8 cellular contexts compared by ENCODE assay signal in the genomic region with DNA sequence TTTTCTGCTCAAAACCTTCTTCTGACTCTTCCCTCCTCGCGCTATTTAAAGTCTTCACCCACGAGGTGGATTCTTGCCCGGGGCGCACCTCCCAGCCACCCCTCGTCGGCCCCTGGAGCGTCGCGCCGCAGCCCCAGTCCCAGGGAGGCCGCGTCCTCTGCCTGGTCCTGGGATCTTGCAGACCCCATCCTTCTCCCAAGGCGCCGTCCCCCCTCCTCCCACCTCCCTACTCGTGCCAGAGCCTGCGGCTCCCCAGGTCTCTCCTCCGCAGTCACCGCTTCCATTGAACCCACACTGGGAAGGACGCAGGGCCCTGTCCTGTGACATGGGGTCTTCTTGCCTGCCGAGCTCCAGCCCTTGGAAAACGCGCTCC. TPM values are rescaled to one million over a fixed set of nuclear protein-coding genes. Genes with fewer than 3 reads are reported as not detected.
DNase-seq lines count a peak whose midpoint lies in the region; ATAC-seq, FAIRE-seq and TF ChIP-seq lines count a peak whose summit lies in the region.

No MANE protein-coding gene starts in this region.

- H3K4me1 ChIP-seq in A549 (no peaks in the 10 kb centered on the region), IMR-90 (ENCODE audit: control insufficient read depth, insufficient read depth, low read length) (peaks cover 3% of the 10 kb centered on the region; the same call in 1 of the 2 replicates), breast epithelium (no peaks in the 10 kb centered on the region)

- H3K18ac ChIP-seq in IMR-90 (ENCODE audit: low read depth, low read length): peak overlapping the region; percentile 74; the same call in 1 of the 2 replicates

- in situ Hi-C loops in IMR-90 (cut with MboI; ENCODE audit: low sequenced_read_pairs): no loop called here

- DNase-seq in A549 (ENCODE audit: low read depth in 1 of 2, low spot score in 1 of 2) (no peak), IMR-90 (no peak), breast epithelium (ENCODE audit: low spot score in 2 of 2) (no peak), kidney tubule cell (ENCODE audit: low spot score) (peak; percentile 10), GM12891 (ENCODE audit: insufficient read length, low spot score) (no peak), HEK293T (ENCODE audit: extremely low spot score) (no peak)
- DNase-seq in stimulated activated naive CD8-positive, alpha-beta T cell treated with anti-CD3 and anti-CD28 coated beads, Interleukin-15, amount 100 ng/mL, for 72 hours: no peak

- H3K79me1 ChIP-seq in IMR-90 (ENCODE audit: low read depth in 1 of 2, low read length in 2 of 2): peaks cover 30 to 32% of the 10 kb centered on the region in 2 experiments

- peak overlapping the region; percentile 90 for H3K23ac ChIP-seq in IMR-90 (ENCODE audit: low read depth, low read length)

- peak overlapping the region; percentile 98 for H3K9ac ChIP-seq in IMR-90 (ENCODE audit: low read depth, low read length)

- H4K5ac ChIP-seq in IMR-90 (ENCODE audit: low read depth, low read length): peak overlapping the region; percentile 40

- H3K27ac ChIP-seq in A549: no peak overlapping the region
- peak overlapping the region; percentile 96 for H3K27ac ChIP-seq in IMR-90 (ENCODE audit: insufficient read depth, low read length)
- peak overlapping the region; percentile 88 to 96 for H3K27ac ChIP-seq in breast epithelium

- TF ChIP-seq EP300 in A549 (IDR thresholded peaks at IDR 0.05): no peak

- H3K14ac ChIP-seq in IMR-90 (replicated peaks; ENCODE audit: low read depth, low read length): peak overlapping the region; percentile 92; the same call in 1 of the 2 replicates

- 0 out of 2 replicates have a peak overlapping the region, but pooled peaks have one; percentile 73 for H2AK5ac ChIP-seq in IMR-90 (ENCODE audit: low read depth, low read length)

- H3K9me1 ChIP-seq in IMR-90 (ENCODE audit: insufficient read depth, low read length): no peaks in the 10 kb centered on the region

- TF ChIP-seq CTCF in A549 (IDR thresholded peaks at IDR 0.05) (no peak), IMR-90 (conservative IDR thresholded peaks at IDR 0.05; ENCODE audit: low read depth, low read length) (no peak), breast epithelium (IDR thresholded peaks at IDR 0.05) (no peak)

- CTCF ChIA-PET in A549 (lab: Yijun Ruan, JAX): no interaction called here
- CTCF ChIA-PET in IMR-90 (lab: Yijun Ruan, JAX): interaction anchor here (0.6 kb wide), 1 partner anchor 420 kb away, joined by 3 read pairs; no protein-coding TSS in a partner anchor
- CTCF ChIA-PET in HEK293T (lab: Yijun Ruan, JAX): no interaction called here

- peak overlapping the region; percentile 70; the same call in 1 of the 2 replicates for H3K4ac ChIP-seq in IMR-90 (ENCODE audit: low read depth, low read length)

- peak overlapping the region; percentile 47 for H2AK9ac ChIP-seq in IMR-90 (replicated peaks; ENCODE audit: low read depth, low read length, poor library complexity)

- peak overlapping the region; percentile 93 to 94 for H4K8ac ChIP-seq in IMR-90 (ENCODE audit: low read depth in 2 of 2, low read length in 2 of 2)

- peaks cover 29% of the 10 kb centered on the region for H3K4me1 Mint-ChIP-seq in stimulated activated naive CD8-positive, alpha-beta T cell treated with anti-CD3 and anti-CD28 coated beads, Interleukin-15, amount 100 ng/mL, for 72 hours

- no peaks in the 10 kb centered on the region for H4K20me1 ChIP-seq in IMR-90 (ENCODE audit: insufficient read depth, low read length)

- ATAC-seq in A549 (no peak; a peak in 1 of 6 replicates), GM19351 (IDR thresholded peaks at IDR 0.05; ENCODE audit: unreplicated experiment) (peak; percentile 5), IMR-90 (ENCODE audit: low read depth) (peak; percentile 18)
- peak; percentile 12 for ATAC-seq in stimulated activated naive CD8-positive, alpha-beta T cell treated with anti-CD3 and anti-CD28 coated beads, Interleukin-15, amount 100 ng/mL, for 72 hours

- dilution Hi-C loops in IMR-90 (cut with HindIII; ENCODE audit: low sequenced_read_pairs, unreplicated experiment): no loop called here

- H3K27me3 Mint-ChIP-seq in stimulated activated naive CD8-positive, alpha-beta T cell treated with anti-CD3 and anti-CD28 coated beads, Interleukin-15, amount 100 ng/mL, for 72 hours: no peaks in the 10 kb centered on the region

- intact Hi-C loops in IMR-90 (cut with micrococcal nuclease) (loop anchor here (5.0 kb wide), 1 partner anchor 131 kb away; a partner anchor contains a TSS), breast epithelium (cut with DNase I; ENCODE audit: low total_unique reads) (no loop called here)

- WGBS in A549 (ENCODE audit: missing lambda C conversion rate): 18% methylated on average over 21 of the region's 23 CpGs
- WGBS in IMR-90 (ENCODE audit: extremely low coverage in 2 of 2, insufficient read length in 1 of 2), 2 experiments: 0% methylated on average over 3 of the region's 23 CpGs; no CpG with 5 or more reads in 1 of the 2 experiments

- no peak overlapping the region for H2BK120ac ChIP-seq in IMR-90 (ENCODE audit: low read depth, low read length)

- H3K4me3 Mint-ChIP-seq in stimulated activated naive CD8-positive, alpha-beta T cell treated with anti-CD3 and anti-CD28 coated beads, Interleukin-15, amount 100 ng/mL, for 72 hours: peak overlapping the region; percentile 98 to 99

- H3K4me2 ChIP-seq in A549 (peak overlapping the region; percentile 12; the same call in 1 of the 3 replicates), IMR-90 (ENCODE audit: low read depth, low read length) (peak overlapping the region; percentile 90)

- no peak overlapping the region for H2BK15ac ChIP-seq in IMR-90 (ENCODE audit: low read depth, low read length)

- no peak overlapping the region for H2BK20ac ChIP-seq in IMR-90 (ENCODE audit: low read depth, low read length)

- peak overlapping the region; percentile 99 for H3K27ac Mint-ChIP-seq in stimulated activated naive CD8-positive, alpha-beta T cell treated with anti-CD3 and anti-CD28 coated beads, Interleukin-15, amount 100 ng/mL, for 72 hours

- peaks cover 3 to 10% of the 10 kb centered on the region in 2 donors for H3K9me3 Mint-ChIP-seq in stimulated activated naive CD8-positive, alpha-beta T cell treated with anti-CD3 and anti-CD28 coated beads, Interleukin-15, amount 100 ng/mL, for 72 hours

- H3K27me3 ChIP-seq in IMR-90 (ENCODE audit: control insufficient read depth, insufficient read depth, low read length) (no peaks in the 10 kb centered on the region), breast epithelium (no peaks in the 10 kb centered on the region)

- no TSS peak for BruUV-seq in IMR-90 (replicated peaks; lab: Mats Ljungman, UMichigan)

- FAIRE-seq in A549 (lab: Jason Lieb, UNC) (no peak), GM12891 (lab: Jason Lieb, UNC) (no peak)

- H3K4me3 ChIP-seq in A549 (0 out of 3 replicates have a peak overlapping the region, but pooled peaks have one; percentile 23), IMR-90 (ENCODE audit: insufficient read depth, low read depth, low read length) (peak overlapping the region; percentile 93), breast epithelium (peak overlapping the region; percentile 61 to 80 (median 78))

- H3K9me3 ChIP-seq in A549 (peaks cover 67% of the 10 kb centered on the region), IMR-90 (ENCODE audit: control insufficient read depth, insufficient read depth, low read length) (peaks cover 3% of the 10 kb centered on the region), breast epithelium (no peaks in the 10 kb centered on the region)

- peak overlapping the region; percentile 75; the same call in 1 of the 2 replicates for H3K56ac ChIP-seq in IMR-90 (ENCODE audit: extremely low read depth, insufficient read depth, low read length)

- H2AFZ ChIP-seq in IMR-90 (replicated peaks; ENCODE audit: low read length, poor library complexity): peak overlapping the region; percentile 92

- POLR2A ChIA-PET in A549 (lab: Yijun Ruan, JAX) (no interaction called here), IMR-90 (lab: Charles Lee; ENCODE audit: unreplicated experiment) (no interaction called here), HEK293T (lab: Yijun Ruan, JAX) (no interaction called here)

- TF ChIP-seq RAD21 in A549 (conservative IDR thresholded peaks at IDR 0.05 in 1 of 2, IDR thresholded peaks at IDR 0.05 in 1 of 2): no peak
- TF ChIP-seq RAD21 in IMR-90 (IDR thresholded peaks at IDR 0.05; ENCODE audit: low read length): no peak

- peak overlapping the region; percentile 71; the same call in 1 of the 2 replicates for H4K91ac ChIP-seq in IMR-90 (ENCODE audit: insufficient read depth, low read depth, low read length)

- peak overlapping the region; percentile 80 for H2BK5ac ChIP-seq in IMR-90 (ENCODE audit: low read depth, low read length, poor library complexity, severe bottlenecking)

- H3K36me3 ChIP-seq in IMR-90 (ENCODE audit: control insufficient read depth, insufficient read depth, low read length): peaks cover 3% of the 10 kb centered on the region
- no peaks in the 10 kb centered on the region for H3K36me3 ChIP-seq in breast epithelium

- TF ChIP-seq POLR2A in A549 (IDR thresholded peaks at IDR 0.05; ENCODE audit: low read length) (no peak), IMR-90 (IDR thresholded peaks at IDR 0.05; ENCODE audit: low read depth, low read length) (no peak), breast epithelium (IDR thresholded peaks at IDR 0.05) (no peak), GM12891 (IDR thresholded peaks at IDR 0.05; ENCODE audit: low read depth, low read length) (no peak)

RNA-seq across cellular contexts. Expression of a gene that starts 0.5 kb away (rescaled TPM):
- 0.45 TPM in 2 replicates for polyA plus RNA-seq in A549 (2011; rRNA removed)
- polyA plus RNA-seq in A549 (2012; cell fraction: cytosol; rRNA removed): 0.04 and 0.05 TPM in 2 replicates
- 0.02 and 0.07 TPM in 2 replicates for polyA plus RNA-seq in A549 (2012; cell fraction: nucleus; rRNA removed)
- polyA plus RNA-seq in A549 (2017; fragmentation: RNase III; extraction: RNeasy Plus Mini Kit Qiagen cat#74134 plus additional on column Dnase treatment): 0.04 to 0.26 TPM (median 0.22 TPM) in 3 replicates
- polyA minus RNA-seq in A549 (2011; rRNA and poly(A)+ RNA removed): 0.91 and 1.6 TPM in 2 replicates
- total RNA-seq in IMR-90 (2012; rRNA removed): 19.9 and 22.8 TPM in 2 replicates
- 2.3 and 3.6 TPM in 2 replicates for polyA plus RNA-seq in IMR-90 (2012; rRNA removed)
- 0.36 and 0.48 TPM in 2 replicates for polyA plus RNA-seq in IMR-90 (2012; cell fraction: cytosol; rRNA removed)
- 0.48 and 4.5 TPM in 2 replicates for polyA plus RNA-seq in IMR-90 (2012; cell fraction: nucleus; rRNA removed; ENCODE audit: low replicate concordance)
- total RNA-seq in breast epithelium: 10 to 100 TPM; 20.6 to 35.1 (median 21.3) TPM
- 3.7 TPM for polyA plus RNA-seq in GM12891 (2012; ENCODE audit: low read depth, missing spikeins)

RNA-seq across cellular contexts. Expression of a gene that starts 42.1 kb away (rescaled TPM):
- polyA plus RNA-seq in A549 (2011; rRNA removed): 0.32 and 0.45 TPM in 2 replicates
- 0.08 and 0.10 TPM in 2 replicates for polyA plus RNA-seq in A549 (2012; cell fraction: cytosol; rRNA removed)
- polyA plus RNA-seq in A549 (2012; cell fraction: nucleus; rRNA removed): 0.05 and 0.22 TPM in 2 replicates
- 0.12 to 0.28 TPM (median 0.21 TPM) in 3 replicates for polyA plus RNA-seq in A549 (2017; fragmentation: RNase III; extraction: RNeasy Plus Mini Kit Qiagen cat#74134 plus additional on column Dnase treatment)
- 0.50 and 0.54 TPM in 2 replicates for polyA minus RNA-seq in A549 (2011; rRNA and poly(A)+ RNA removed)
- total RNA-seq in IMR-90 (2012; rRNA removed): 12.2 and 12.5 TPM in 2 replicates
- polyA plus RNA-seq in IMR-90 (2012; rRNA removed): 3.1 and 3.8 TPM in 2 replicates
- polyA plus RNA-seq in IMR-90 (2012; cell fraction: cytosol; rRNA removed): 1.1 and 1.5 TPM in 2 replicates
- 3.0 and 9.6 TPM in 2 replicates for polyA plus RNA-seq in IMR-90 (2012; cell fraction: nucleus; rRNA removed; ENCODE audit: low replicate concordance)
- 10 to 100 TPM; 14.6 to 27.5 (median 21.0) TPM for total RNA-seq in breast epithelium
- 5.7 TPM for polyA plus RNA-seq in GM12891 (2012; ENCODE audit: low read depth, missing spikeins)

Comparison
In these comparisons a context has a peak if more than half of its experiments do, and no peak if none do; other contexts are left out.
1. ATAC-seq: peak in GM19351 (single experiment), IMR-90 (single experiment) and stimulated activated naive CD8-positive, alpha-beta T cell treated with anti-CD3 and anti-CD28 coated beads, Interleukin-15, amount 100 ng/mL, for 72 hours (single experiment); none in A549 (0 of 2).
2. H3K27ac ChIP-seq: peak in IMR-90 (single experiment) and breast epithelium (2 of 2); none in A549 (0 of 2).
3. H3K4me3 ChIP-seq: peak in every context shown above with its lines; median percentile 93 in IMR-90; 78 in breast epithelium; 23 in A549.